In the genomic region with DNA sequence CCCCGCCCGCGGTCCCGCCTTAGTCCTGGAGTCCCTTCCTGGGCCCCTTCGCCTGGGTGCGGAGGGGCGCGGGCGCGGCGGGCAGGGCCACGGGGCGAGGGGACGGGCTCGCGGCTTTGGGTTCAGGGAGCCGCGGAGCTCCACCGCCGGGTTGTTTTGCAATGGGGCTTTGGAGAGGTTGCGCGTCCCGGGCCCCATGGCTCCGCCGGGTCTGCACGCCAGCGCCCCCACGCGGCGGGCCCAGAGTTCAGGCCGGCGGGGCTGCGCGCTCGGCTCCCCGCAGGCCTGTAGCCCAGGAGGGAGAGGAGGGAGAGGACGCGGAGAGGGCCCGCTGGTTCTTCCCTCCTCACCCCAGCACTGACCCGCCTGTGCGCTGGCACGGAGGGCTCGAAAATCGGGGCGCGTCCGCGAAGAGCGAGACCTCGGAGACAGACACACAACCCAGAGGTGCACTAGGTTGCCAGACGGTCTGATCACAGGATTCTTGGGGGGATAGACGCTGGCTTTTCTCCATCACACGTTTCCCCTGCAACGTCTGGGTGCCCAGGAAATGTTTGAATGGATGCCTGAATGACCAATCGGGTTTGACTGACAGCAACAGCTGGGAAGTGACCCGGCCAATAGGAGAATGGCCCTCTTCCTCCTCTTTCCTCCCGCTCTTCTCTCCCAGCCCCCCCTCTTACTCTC, we compare ENCODE assay signal across 1 cellular context.
TF ChIP-seq lines count a peak whose summit lies in the region.

No MANE protein-coding gene starts in this region.

TF ChIP-seq in A549, 52 proteins besides CTCF, POLR2A, EP300 and RAD21 (continued from another document):
- TF ChIP-seq, protein P1, sequence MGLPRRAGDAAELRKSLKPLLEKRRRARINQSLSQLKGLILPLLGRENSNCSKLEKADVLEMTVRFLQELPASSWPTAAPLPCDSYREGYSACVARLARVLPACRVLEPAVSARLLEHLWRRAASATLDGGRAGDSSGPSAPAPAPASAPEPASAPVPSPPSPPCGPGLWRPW (IDR thresholded peaks at IDR 0.05), result no peak
- no peak for TF ChIP-seq CBX2 (IDR thresholded peaks at IDR 0.05; ENCODE audit: borderline replicate concordance, low read depth)
- peak; percentile 55; the same call in 1 of the 2 replicates for TF ChIP-seq PHF8 (IDR thresholded peaks at IDR 0.05; ENCODE audit: borderline replicate concordance, low read depth)
- peak; percentile 18; the same call in 1 of the 2 replicates for TF ChIP-seq MAZ (IDR thresholded peaks at IDR 0.05; ENCODE audit: borderline replicate concordance, low read depth, low read length)
- TF ChIP-seq CEBPB (IDR thresholded peaks at IDR 0.05), result peak; percentile 76 to 77; a peak in 2 of 4 replicates
- TF ChIP-seq RCOR1 (IDR thresholded peaks at IDR 0.05; ENCODE audit: low read depth, low read length), result no peak
- TF ChIP-seq, protein P2, sequence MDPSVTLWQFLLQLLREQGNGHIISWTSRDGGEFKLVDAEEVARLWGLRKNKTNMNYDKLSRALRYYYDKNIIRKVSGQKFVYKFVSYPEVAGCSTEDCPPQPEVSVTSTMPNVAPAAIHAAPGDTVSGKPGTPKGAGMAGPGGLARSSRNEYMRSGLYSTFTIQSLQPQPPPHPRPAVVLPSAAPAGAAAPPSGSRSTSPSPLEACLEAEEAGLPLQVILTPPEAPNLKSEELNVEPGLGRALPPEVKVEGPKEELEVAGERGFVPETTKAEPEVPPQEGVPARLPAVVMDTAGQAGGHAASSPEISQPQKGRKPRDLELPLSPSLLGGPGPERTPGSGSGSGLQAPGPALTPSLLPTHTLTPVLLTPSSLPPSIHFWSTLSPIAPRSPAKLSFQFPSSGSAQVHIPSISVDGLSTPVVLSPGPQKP (IDR thresholded peaks at IDR 0.05; ENCODE audit: low read depth, low read length), result no peak
- no peak for TF ChIP-seq HEYL (CRISPR knock-in tag; IDR thresholded peaks at IDR 0.05)
- TF ChIP-seq, protein P3, sequence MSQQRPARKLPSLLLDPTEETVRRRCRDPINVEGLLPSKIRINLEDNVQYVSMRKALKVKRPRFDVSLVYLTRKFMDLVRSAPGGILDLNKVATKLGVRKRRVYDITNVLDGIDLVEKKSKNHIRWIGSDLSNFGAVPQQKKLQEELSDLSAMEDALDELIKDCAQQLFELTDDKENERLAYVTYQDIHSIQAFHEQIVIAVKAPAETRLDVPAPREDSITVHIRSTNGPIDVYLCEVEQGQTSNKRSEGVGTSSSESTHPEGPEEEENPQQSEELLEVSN (IDR thresholded peaks at IDR 0.05; ENCODE audit: borderline replicate concordance, low read depth), result peak; percentile 69
- no peak for TF ChIP-seq JUNB (IDR thresholded peaks at IDR 0.05)
- no peak for TF ChIP-seq GATA3 (IDR thresholded peaks at IDR 0.05; ENCODE audit: borderline replicate concordance)
- TF ChIP-seq MAFK (IDR thresholded peaks at IDR 0.05; ENCODE audit: partially characterized antibody), result no peak
- TF ChIP-seq, protein P4, sequence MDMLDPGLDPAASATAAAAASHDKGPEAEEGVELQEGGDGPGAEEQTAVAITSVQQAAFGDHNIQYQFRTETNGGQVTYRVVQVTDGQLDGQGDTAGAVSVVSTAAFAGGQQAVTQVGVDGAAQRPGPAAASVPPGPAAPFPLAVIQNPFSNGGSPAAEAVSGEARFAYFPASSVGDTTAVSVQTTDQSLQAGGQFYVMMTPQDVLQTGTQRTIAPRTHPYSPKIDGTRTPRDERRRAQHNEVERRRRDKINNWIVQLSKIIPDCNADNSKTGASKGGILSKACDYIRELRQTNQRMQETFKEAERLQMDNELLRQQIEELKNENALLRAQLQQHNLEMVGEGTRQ (IDR thresholded peaks at IDR 0.05), result 0 out of 2 replicates have a peak, but pooled peaks have one; percentile 37
- TF ChIP-seq ZNF302 (CRISPR knock-in tag; IDR thresholded peaks at IDR 0.05), result no peak
- TF ChIP-seq ESRRA (IDR thresholded peaks at IDR 0.05; ENCODE audit: borderline replicate concordance, low read length), result no peak
- TF ChIP-seq TP53 (CRISPR knock-in tag; IDR thresholded peaks at IDR 0.05), result no peak
- no peak for TF ChIP-seq FOSL2 (IDR thresholded peaks at IDR 0.05)
- 0 out of 2 replicates have a peak, but pooled peaks have one; percentile 6 for TF ChIP-seq FOSL2 (CRISPR knock-in tag; IDR thresholded peaks at IDR 0.05)
- TF ChIP-seq, protein P5, sequence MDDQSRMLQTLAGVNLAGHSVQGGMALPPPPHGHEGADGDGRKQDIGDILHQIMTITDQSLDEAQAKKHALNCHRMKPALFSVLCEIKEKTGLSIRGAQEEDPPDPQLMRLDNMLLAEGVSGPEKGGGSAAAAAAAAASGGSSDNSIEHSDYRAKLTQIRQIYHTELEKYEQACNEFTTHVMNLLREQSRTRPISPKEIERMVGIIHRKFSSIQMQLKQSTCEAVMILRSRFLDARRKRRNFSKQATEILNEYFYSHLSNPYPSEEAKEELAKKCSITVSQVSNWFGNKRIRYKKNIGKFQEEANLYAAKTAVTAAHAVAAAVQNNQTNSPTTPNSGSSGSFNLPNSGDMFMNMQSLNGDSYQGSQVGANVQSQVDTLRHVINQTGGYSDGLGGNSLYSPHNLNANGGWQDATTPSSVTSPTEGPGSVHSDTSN (IDR thresholded peaks at IDR 0.05), result peak; percentile 86; the same call in 1 of the 2 replicates
- TF ChIP-seq NFE2L2 (conservative IDR thresholded peaks at IDR 0.05; ENCODE audit: low read length), result no peak
- TF ChIP-seq SMC3 (IDR thresholded peaks at IDR 0.05), result peak; percentile 86
- TF ChIP-seq HOXB13 (CRISPR knock-in tag; IDR thresholded peaks at IDR 0.05; ENCODE audit: low read depth), result no peak
- TF ChIP-seq RFX5 (IDR thresholded peaks at IDR 0.05), result no peak
- no peak for TF ChIP-seq EHF (CRISPR knock-in tag; IDR thresholded peaks at IDR 0.05)
- TF ChIP-seq CHD4 (IDR thresholded peaks at IDR 0.05; ENCODE audit: borderline replicate concordance), result no peak
- TF ChIP-seq TFCP2L1 (CRISPR knock-in tag; IDR thresholded peaks at IDR 0.05), result no peak
- TF ChIP-seq RARB (CRISPR knock-in tag; IDR thresholded peaks at IDR 0.05), result no peak
- TF ChIP-seq JUN (IDR thresholded peaks at IDR 0.05), result peak; percentile 54 to 67; a peak in 2 of 5 replicates
- TF ChIP-seq, protein P6, sequence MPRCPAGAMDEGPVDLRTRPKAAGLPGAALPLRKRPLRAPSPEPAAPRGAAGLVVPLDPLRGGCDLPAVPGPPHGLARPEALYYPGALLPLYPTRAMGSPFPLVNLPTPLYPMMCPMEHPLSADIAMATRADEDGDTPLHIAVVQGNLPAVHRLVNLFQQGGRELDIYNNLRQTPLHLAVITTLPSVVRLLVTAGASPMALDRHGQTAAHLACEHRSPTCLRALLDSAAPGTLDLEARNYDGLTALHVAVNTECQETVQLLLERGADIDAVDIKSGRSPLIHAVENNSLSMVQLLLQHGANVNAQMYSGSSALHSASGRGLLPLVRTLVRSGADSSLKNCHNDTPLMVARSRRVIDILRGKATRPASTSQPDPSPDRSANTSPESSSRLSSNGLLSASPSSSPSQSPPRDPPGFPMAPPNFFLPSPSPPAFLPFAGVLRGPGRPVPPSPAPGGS (IDR thresholded peaks at IDR 0.05), result peak; percentile 51; the same call in 2 of the 3 replicates
- no peak for TF ChIP-seq NR3C1 (IDR thresholded peaks at IDR 0.05)
- TF ChIP-seq, protein P7, sequence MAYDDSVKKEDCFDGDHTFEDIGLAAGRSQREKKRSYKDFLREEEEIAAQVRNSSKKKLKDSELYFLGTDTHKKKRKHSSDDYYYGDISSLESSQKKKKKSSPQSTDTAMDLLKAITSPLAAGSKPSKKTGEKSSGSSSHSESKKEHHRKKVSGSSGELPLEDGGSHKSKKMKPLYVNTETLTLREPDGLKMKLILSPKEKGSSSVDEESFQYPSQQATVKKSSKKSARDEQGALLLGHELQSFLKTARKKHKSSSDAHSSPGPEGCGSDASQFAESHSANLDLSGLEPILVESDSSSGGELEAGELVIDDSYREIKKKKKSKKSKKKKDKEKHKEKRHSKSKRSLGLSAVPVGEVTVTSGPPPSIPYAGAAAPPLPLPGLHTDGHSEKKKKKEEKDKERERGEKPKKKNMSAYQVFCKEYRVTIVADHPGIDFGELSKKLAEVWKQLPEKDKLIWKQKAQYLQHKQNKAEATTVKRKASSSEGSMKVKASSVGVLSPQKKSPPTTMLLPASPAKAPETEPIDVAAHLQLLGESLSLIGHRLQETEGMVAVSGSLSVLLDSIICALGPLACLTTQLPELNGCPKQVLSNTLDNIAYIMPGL (CRISPR knock-in tag; IDR thresholded peaks at IDR 0.05; ENCODE audit: borderline replicate concordance), result peak; percentile 79
- TF ChIP-seq NPAS2 (CRISPR knock-in tag; IDR thresholded peaks at IDR 0.05; ENCODE audit: borderline replicate concordance), result no peak
- no peak for TF ChIP-seq FOSB (CRISPR knock-in tag; IDR thresholded peaks at IDR 0.05)
